In the genomic region with DNA sequence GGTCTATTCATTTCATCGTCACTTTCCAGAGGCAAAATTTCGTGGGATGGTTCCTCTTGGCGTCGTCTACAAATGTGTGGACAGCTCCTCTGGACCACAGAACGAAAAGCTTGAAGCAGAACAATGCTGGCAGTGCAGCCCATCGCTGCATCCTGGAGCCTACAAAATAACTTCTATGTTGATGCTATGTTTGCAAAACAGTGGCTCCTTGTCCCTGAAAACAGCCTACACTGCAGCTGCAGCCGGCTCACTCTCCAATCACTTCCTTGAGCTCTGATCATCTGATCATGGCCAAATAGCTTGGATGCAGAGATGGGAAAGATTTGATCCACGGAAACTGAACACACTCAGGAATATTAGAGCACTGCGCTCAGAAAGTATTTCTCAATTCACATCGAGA, we compare ENCODE assay signal across 10 cellular contexts.
DNase-seq lines count a peak whose midpoint lies in the region; ATAC-seq and TF ChIP-seq lines count a peak whose summit lies in the region.
"Had no signal": no experiment of that assay in that cellular context is flagged by ENCODE, and none has a peak within 500 bp of the region (broad histone marks: within the 10 kb centered on the region; RNA-seq: fewer than 3 reads in every experiment).

No MANE protein-coding gene starts in this region.

- H3K27ac ChIP-seq in stomach, result peak overlapping the region in 3 of 5 donors; percentile 35 to 73 (median 67)

- TF ChIP-seq CTCF in stomach (IDR thresholded peaks at IDR 0.05), result no peak

- H3K36me3 ChIP-seq in stomach, result no peaks in the 10 kb centered on the region

- H3K4me3 ChIP-seq in stomach, result peak overlapping the region in 1 of 4 donors; percentile 14

- intact Hi-C loops in stomach (cut with DNase I; ENCODE audit: low total_unique reads), result loop anchor here (10.0 kb wide), 1 partner anchor 67 kb away; no protein-coding TSS in a partner anchor

- H3K4me1 ChIP-seq in stomach, result peaks cover 0 to 27% (median 13%) of the 10 kb centered on the region in 4 donors

- ATAC-seq in HG03378 (IDR thresholded peaks at IDR 0.05; ENCODE audit: unreplicated experiment), result no peak
- ATAC-seq in HG02973 (IDR thresholded peaks at IDR 0.05; ENCODE audit: unreplicated experiment), result no peak

- WGBS in stomach, 5 donors, result 63 to 75% (median 68%) methylated on average over 10 of the region's 10 CpGs

- no peak for TF ChIP-seq POLR2A in stomach (IDR thresholded peaks at IDR 0.05)

- H3K27me3 ChIP-seq in stomach, result no peaks in the 10 kb centered on the region

- H3K9me3 ChIP-seq in stomach, result no peaks in the 10 kb centered on the region

- DNase-seq in NCI-H146 (lab: John Stamatoyannopoulos, UW), result peak; percentile 40
- peak in 51 of 56 donors; percentile 16 to 90 (median 64) for DNase-seq in amygdala (lab: John Stamatoyannopoulos, UW)
- DNase-seq in hippocampal formation (lab: John Stamatoyannopoulos, UW), result peak; percentile 74 to 91
- no peak for DNase-seq in stomach
- no peak for DNase-seq in activated CD4-positive, alpha-beta T cell treated with anti-CD3 and anti-CD28 coated beads for 4 hours
- no peak for DNase-seq in A172 (ENCODE audit: low spot score)
- DNase-seq: stimulated activated CD4-positive, alpha-beta T cell treated with anti-CD3 and anti-CD28 coated beads, Interleukin-4, amount 100 ng/mL, for 4 hours; T1000 had no signal

- TF ChIP-seq EP300 in stomach (IDR thresholded peaks at IDR 0.05), result no peak

Comparison
In these comparisons a context has a peak if more than half of its experiments do, and no peak if none do; other contexts are left out.
1. DNase-seq: peak in NCI-H146 (single experiment), amygdala (51 of 56) and hippocampal formation (2 of 2); none in stomach (single experiment), activated CD4-positive, alpha-beta T cell treated with anti-CD3 and anti-CD28 coated beads for 4 hours (0 of 2) and A172 (single experiment).